ENCODE assay signal across 8 cellular contexts in genomic region chr5:157252741-157253465, GRCh38. TPM values are rescaled to one million over a fixed set of nuclear protein-coding genes. Genes with fewer than 3 reads are reported as not detected.
DNase-seq lines count a peak whose midpoint lies in the region; ATAC-seq and TF ChIP-seq lines count a peak whose summit lies in the region.

No MANE protein-coding gene starts in this region.

- CTCF ChIA-PET in naive thymus-derived CD4-positive, alpha-beta T cell (lab: Charles Lee), result interaction anchor here (0.7 to 2.8 kb wide), 23 partner anchors 13 to 110 kb away, joined by 3 to 25 read pairs (median 4); partner anchors contain the start of genes CYFIP2 and MED7
- CTCF ChIA-PET in Calu3 (lab: Charles Lee), result interaction anchor here (0.5 to 2.2 kb wide), 2 partner anchors 60 to 224 kb away, joined by 3 to 9 read pairs; no protein-coding TSS in a partner anchor

- ATAC-seq in GM21528 (IDR thresholded peaks at IDR 0.05; ENCODE audit: low FRiP score, unreplicated experiment), result peak; percentile 84
- ATAC-seq in naive thymus-derived CD4-positive, alpha-beta T cell, result peak; percentile 90

- H3K4me1 ChIP-seq in naive thymus-derived CD4-positive, alpha-beta T cell (ENCODE audit: control insufficient read depth in 2 of 2, insufficient read depth in 2 of 2, low read length in 2 of 2), result peaks cover 96 to 99% of the 10 kb centered on the region in 2 donors

- intact Hi-C loops in naive thymus-derived CD4-positive, alpha-beta T cell (cut with micrococcal nuclease), result loop anchor here (1.0 to 10.0 kb wide), 15 partner anchors 10 to 228 kb away; partner anchors contain the start of gene ITK (in 2 of the 2)
- intact Hi-C loops in Calu3 (cut with micrococcal nuclease; ENCODE audit: unreplicated experiment), result loop anchor here (1.0 to 10.0 kb wide), 4 partner anchors 59 to 492 kb away; partner anchors contain the start of gene LSM11

- no peak overlapping the region; the same call in 1 of the 2 replicates for H3K4me3 ChIP-seq in Jurkat, Clone E6-1 (ENCODE audit: low read length)
- H3K4me3 ChIP-seq in naive thymus-derived CD4-positive, alpha-beta T cell (ENCODE audit: low read length), result peak overlapping the region; percentile 31

- peaks cover 69 to 100% (median 97%) of the 10 kb centered on the region in 7 donors for H3K4me1 Mint-ChIP-seq in naive thymus-derived CD4-positive, alpha-beta T cell
- no peaks in the 10 kb centered on the region for H3K4me1 Mint-ChIP-seq in Calu3 (ENCODE audit: low read depth, unreplicated experiment)

- peak overlapping the region; percentile 62 to 79 (median 72) for H3K4me3 Mint-ChIP-seq in naive thymus-derived CD4-positive, alpha-beta T cell
- H3K4me3 Mint-ChIP-seq in Calu3 (ENCODE audit: low read depth, unreplicated experiment), result no peak overlapping the region

- no peak for TF ChIP-seq CTCF in Calu3 (IDR thresholded peaks at IDR 0.05; ENCODE audit: unreplicated experiment)

- H3K27ac ChIP-seq in naive thymus-derived CD4-positive, alpha-beta T cell (ENCODE audit: low read depth, low read length), result peak overlapping the region; percentile 66

- no peaks in the 10 kb centered on the region for H3K27me3 ChIP-seq in naive thymus-derived CD4-positive, alpha-beta T cell (ENCODE audit: control insufficient read depth in 2 of 2, insufficient read depth in 2 of 2, low read length in 2 of 2)

- DNase-seq in GM04504 (ENCODE audit: low read depth) (peak; percentile 11), activated T-helper 1 cell treated with Interleukin-2 at 50 U/mL for 16 hours (ENCODE audit: low read depth) (peak; percentile 45), amniotic stem cell (lab: John Stamatoyannopoulos, UW) (no peak), Calu3 (no peak), NCI-H2171 (lab: John Stamatoyannopoulos, UW) (no peak)
- DNase-seq in Jurkat, Clone E6-1 (ENCODE audit: low read depth, low spot score), result peak; percentile 86
- peak in 8 of 9 donors; percentile 60 to 88 (median 81) for DNase-seq in naive thymus-derived CD4-positive, alpha-beta T cell

- peaks cover 40 to 60% (median 44%) of the 10 kb centered on the region in 3 experiments for H3K36me3 ChIP-seq in naive thymus-derived CD4-positive, alpha-beta T cell (ENCODE audit: control insufficient read depth in 2 of 3, insufficient read depth in 3 of 3, low read length in 3 of 3)

- no TSS peak for BruUV-seq in Calu3 (replicated peaks; lab: Mats Ljungman, UMichigan)

- H3K9me3 Mint-ChIP-seq in naive thymus-derived CD4-positive, alpha-beta T cell, result peaks cover 0 to 10% (median 0%) of the 10 kb centered on the region in 11 donors
- H3K9me3 Mint-ChIP-seq in Calu3 (ENCODE audit: low read depth, unreplicated experiment), result no peaks in the 10 kb centered on the region

- H3K27ac Mint-ChIP-seq in naive thymus-derived CD4-positive, alpha-beta T cell, result peak overlapping the region; percentile 86 to 98 (median 96)
- no peak overlapping the region for H3K27ac Mint-ChIP-seq in Calu3 (ENCODE audit: unreplicated experiment)

- H3K9me3 ChIP-seq in naive thymus-derived CD4-positive, alpha-beta T cell (ENCODE audit: control insufficient read depth in 2 of 3, low read length in 3 of 3), result no peaks in the 10 kb centered on the region

- POLR2A ChIA-PET in naive thymus-derived CD4-positive, alpha-beta T cell (lab: Charles Lee), result interaction anchor here (0.5 to 14.8 kb wide), 25 partner anchors 10 to 110 kb away, joined by 3 to 200 read pairs (median 6); partner anchors contain the start of genes CYFIP2, ITK and MED7

- peaks cover 23 to 92% (median 79%) of the 10 kb centered on the region in 5 donors for H3K36me3 Mint-ChIP-seq in naive thymus-derived CD4-positive, alpha-beta T cell
- H3K36me3 Mint-ChIP-seq in Calu3 (ENCODE audit: insufficient read depth, unreplicated experiment), result no peaks in the 10 kb centered on the region

- H3K27me3 Mint-ChIP-seq in naive thymus-derived CD4-positive, alpha-beta T cell, result no peaks in the 10 kb centered on the region
- peaks cover 15% of the 10 kb centered on the region for H3K27me3 Mint-ChIP-seq in Calu3 (ENCODE audit: unreplicated experiment)

RNA-seq across cellular contexts. Expression of gene CYFIP2, which starts 13.0 kb away (rescaled TPM):
- polyA plus RNA-seq in Jurkat, Clone E6-1 (2012; ENCODE audit: insufficient read depth, insufficient read length), result 142 TPM
- total RNA-seq in naive thymus-derived CD4-positive, alpha-beta T cell, result 100 to 1,000 TPM; 386 to 449 (median 401) TPM
- 100 to 1,000 TPM; 522 to 755 TPM for polyA plus RNA-seq in naive thymus-derived CD4-positive, alpha-beta T cell
- total RNA-seq in Calu3 (2022), result 37.8 and 38.8 TPM in 2 replicates

Comparison
In these comparisons a context has a peak if more than half of its experiments do, and no peak if none do; other contexts are left out.
1. DNase-seq: peak in GM04504 (single experiment), Jurkat, Clone E6-1 (single experiment), activated T-helper 1 cell treated with Interleukin-2 at 50 U/mL for 16 hours (single experiment) and naive thymus-derived CD4-positive, alpha-beta T cell (8 of 9); none in amniotic stem cell (single experiment), Calu3 (single experiment) and NCI-H2171 (single experiment).